4 cellular contexts compared by ENCODE assay signal in genomic region chr14:20264366-20264765, GRCh38. TPM values are rescaled to one million over a fixed set of nuclear protein-coding genes. Genes with fewer than 3 reads are reported as not detected.
"Had no signal": no experiment of that assay in that cellular context is flagged by ENCODE, and none has a peak within 500 bp of the region (broad histone marks: within the 10 kb centered on the region; RNA-seq: fewer than 3 reads in every experiment).

No MANE protein-coding gene starts in this region.

RNA-seq across cellular contexts. Expression of gene OR11H4, which starts 25.3 kb away (rescaled TPM):
- total RNA-seq: NCI-H460, SK-MEL-5, T-cell had no signal
- polyA plus RNA-seq: SK-N-SH had no signal

RNA-seq across cellular contexts. Expression of gene OR11H7, which starts 35.6 kb away (rescaled TPM):
- total RNA-seq: NCI-H460, SK-MEL-5, T-cell had no signal
- polyA plus RNA-seq: SK-N-SH had no signal

RNA-seq across cellular contexts. Expression of gene OR11H6, which starts 40.9 kb away (rescaled TPM):
- total RNA-seq: NCI-H460, SK-MEL-5, T-cell had no signal
- polyA plus RNA-seq: SK-N-SH had no signal
